2 cellular contexts compared by ENCODE assay signal in genomic region chr1:206890125-206890637, GRCh38.
TF ChIP-seq lines count a peak whose summit lies in the region.

No MANE protein-coding gene starts in this region.

TF ChIP-seq in SK-N-SH treated with all-trans-retinoic acid at 6 μM for 48 hours, 23 proteins besides CTCF, POLR2A, EP300 and RAD21 (continued from another document):
- TF ChIP-seq, protein P1, sequence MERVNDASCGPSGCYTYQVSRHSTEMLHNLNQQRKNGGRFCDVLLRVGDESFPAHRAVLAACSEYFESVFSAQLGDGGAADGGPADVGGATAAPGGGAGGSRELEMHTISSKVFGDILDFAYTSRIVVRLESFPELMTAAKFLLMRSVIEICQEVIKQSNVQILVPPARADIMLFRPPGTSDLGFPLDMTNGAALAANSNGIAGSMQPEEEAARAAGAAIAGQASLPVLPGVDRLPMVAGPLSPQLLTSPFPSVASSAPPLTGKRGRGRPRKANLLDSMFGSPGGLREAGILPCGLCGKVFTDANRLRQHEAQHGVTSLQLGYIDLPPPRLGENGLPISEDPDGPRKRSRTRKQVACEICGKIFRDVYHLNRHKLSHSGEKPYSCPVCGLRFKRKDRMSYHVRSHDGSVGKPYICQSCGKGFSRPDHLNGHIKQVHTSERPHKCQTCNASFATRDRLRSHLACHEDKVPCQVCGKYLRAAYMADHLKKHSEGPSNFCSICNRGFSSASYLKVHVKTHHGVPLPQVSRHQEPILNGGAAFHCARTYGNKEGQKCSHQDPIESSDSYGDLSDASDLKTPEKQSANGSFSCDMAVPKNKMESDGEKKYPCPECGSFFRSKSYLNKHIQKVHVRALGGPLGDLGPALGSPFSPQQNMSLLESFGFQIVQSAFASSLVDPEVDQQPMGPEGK (CRISPR knock-in tag; IDR thresholded peaks at IDR 0.05; ENCODE audit: borderline replicate concordance) = no peak
- no peak for TF ChIP-seq ZFP30 (CRISPR knock-in tag; IDR thresholded peaks at IDR 0.05)
- TF ChIP-seq ISL1 (CRISPR knock-in tag; IDR thresholded peaks at IDR 0.05) = no peak
- no peak for TF ChIP-seq ARNTL (CRISPR knock-in tag; IDR thresholded peaks at IDR 0.05; ENCODE audit: borderline replicate concordance, low read depth)
- no peak for TF ChIP-seq ZC3H10 (CRISPR knock-in tag; IDR thresholded peaks at IDR 0.05)
- no peak for TF ChIP-seq ZNF8 (CRISPR knock-in tag; IDR thresholded peaks at IDR 0.05)
- TF ChIP-seq ZFP3 (CRISPR knock-in tag; IDR thresholded peaks at IDR 0.05) = no peak

TF ChIP-seq in SK-N-SH, 30 proteins besides CTCF, POLR2A, EP300 and RAD21 (continued from another document):
- TF ChIP-seq ZBTB33 (IDR thresholded peaks at IDR 0.05; ENCODE audit: borderline replicate concordance, low read depth) (no peak), FOSL2 (IDR thresholded peaks at IDR 0.05; ENCODE audit: borderline replicate concordance, low read depth) (no peak), MAX (IDR thresholded peaks at IDR 0.05; ENCODE audit: low read depth) (no peak)
